8 cellular contexts compared by ENCODE assay signal in genomic region chr19:42131149-42132029, GRCh38. TPM values are rescaled to one million over a fixed set of nuclear protein-coding genes. Genes with fewer than 3 reads are reported as not detected.
DNase-seq lines count a peak whose midpoint lies in the region; ATAC-seq and FAIRE-seq lines count a peak whose summit lies in the region.

No MANE protein-coding gene starts in this region.

- H3K4me3 Mint-ChIP-seq in stimulated activated naive CD8-positive, alpha-beta T cell treated with anti-CD3 and anti-CD28 coated beads, Interleukin-15, Interleukin-2, amounts not matched to agents 100 ng/mL and 50 ng/mL, for 24 hours, result peak overlapping the region; percentile 88
- H3K4me3 Mint-ChIP-seq in activated T-helper 17 cell treated with anti-CD3 and anti-CD28 coated beads, Interleukin-2, amount 50 U/mL, for 72 hours, result peak overlapping the region; percentile 96
- H3K4me3 Mint-ChIP-seq in immature natural killer cell, result peak overlapping the region; percentile 79 to 91 (median 89)

- no peak for ATAC-seq in stimulated activated naive CD8-positive, alpha-beta T cell treated with anti-CD3 and anti-CD28 coated beads, Interleukin-15, Interleukin-2, amounts not matched to agents 100 U/mL and 50 U/mL, for 24 hours
- ATAC-seq in activated T-helper 17 cell treated with anti-CD3 and anti-CD28 coated beads, Interleukin-2, amount 50 U/mL, for 72 hours (replicated peaks), result peak; percentile 27
- no peak for ATAC-seq in GM21576 (IDR thresholded peaks at IDR 0.05; ENCODE audit: unreplicated experiment)

- H3K27ac Mint-ChIP-seq in stimulated activated naive CD8-positive, alpha-beta T cell treated with anti-CD3 and anti-CD28 coated beads, Interleukin-15, Interleukin-2, amounts not matched to agents 100 ng/mL and 50 ng/mL, for 24 hours, result peak overlapping the region; percentile 86
- H3K27ac Mint-ChIP-seq in activated T-helper 17 cell treated with anti-CD3 and anti-CD28 coated beads, Interleukin-2, amount 50 U/mL, for 72 hours, result peak overlapping the region; percentile 92
- H3K27ac Mint-ChIP-seq in immature natural killer cell, result peak overlapping the region; percentile 81 to 96 (median 89)

- no peaks in the 10 kb centered on the region for H3K36me3 Mint-ChIP-seq in stimulated activated naive CD8-positive, alpha-beta T cell treated with anti-CD3 and anti-CD28 coated beads, Interleukin-15, Interleukin-2, amounts not matched to agents 100 ng/mL and 50 ng/mL, for 24 hours (ENCODE audit: low read depth)
- H3K36me3 Mint-ChIP-seq in activated T-helper 17 cell treated with anti-CD3 and anti-CD28 coated beads, Interleukin-2, amount 50 U/mL, for 72 hours (ENCODE audit: low read depth), result peaks cover 46% of the 10 kb centered on the region
- H3K36me3 Mint-ChIP-seq in immature natural killer cell, result no peaks in the 10 kb centered on the region

- peaks cover 68% of the 10 kb centered on the region for H3K4me1 Mint-ChIP-seq in stimulated activated naive CD8-positive, alpha-beta T cell treated with anti-CD3 and anti-CD28 coated beads, Interleukin-15, Interleukin-2, amounts not matched to agents 100 ng/mL and 50 ng/mL, for 24 hours (ENCODE audit: low read depth)
- H3K4me1 Mint-ChIP-seq in activated T-helper 17 cell treated with anti-CD3 and anti-CD28 coated beads, Interleukin-2, amount 50 U/mL, for 72 hours, result peaks cover 43% of the 10 kb centered on the region
- H3K4me1 Mint-ChIP-seq in immature natural killer cell, result peaks cover 43 to 47% of the 10 kb centered on the region in 2 donors

- FAIRE-seq in urothelium cell line (lab: Jason Lieb, UNC), result peak; percentile 78

- no peaks in the 10 kb centered on the region for H3K9me3 Mint-ChIP-seq in stimulated activated naive CD8-positive, alpha-beta T cell treated with anti-CD3 and anti-CD28 coated beads, Interleukin-15, Interleukin-2, amounts not matched to agents 100 ng/mL and 50 ng/mL, for 24 hours
- no peaks in the 10 kb centered on the region for H3K9me3 Mint-ChIP-seq in activated T-helper 17 cell treated with anti-CD3 and anti-CD28 coated beads, Interleukin-2, amount 50 U/mL, for 72 hours
- no peaks in the 10 kb centered on the region for H3K9me3 Mint-ChIP-seq in immature natural killer cell

- H3K27me3 Mint-ChIP-seq in stimulated activated naive CD8-positive, alpha-beta T cell treated with anti-CD3 and anti-CD28 coated beads, Interleukin-15, Interleukin-2, amounts not matched to agents 100 ng/mL and 50 ng/mL, for 24 hours, result no peaks in the 10 kb centered on the region
- no peaks in the 10 kb centered on the region for H3K27me3 Mint-ChIP-seq in activated T-helper 17 cell treated with anti-CD3 and anti-CD28 coated beads, Interleukin-2, amount 50 U/mL, for 72 hours
- peaks cover 0 to 5% (median 2%) of the 10 kb centered on the region in 3 donors for H3K27me3 Mint-ChIP-seq in immature natural killer cell (ENCODE audit: low read depth in 3 of 3)

- DNase-seq in stimulated activated naive CD8-positive, alpha-beta T cell treated with anti-CD3 and anti-CD28 coated beads, Interleukin-15, Interleukin-2, amounts not matched to agents 100 U/mL and 50 U/mL, for 24 hours, result no peak
- DNase-seq in immature natural killer cell (no peak), urothelium cell line (ENCODE audit: low spot score) (no peak), NCI-H187 (lab: John Stamatoyannopoulos, UW) (no peak), 8988T (no peak)

RNA-seq across cellular contexts. Expression of gene POU2F2, which starts 0.9 kb away (rescaled TPM):
- total RNA-seq in activated T-helper 17 cell treated with anti-CD3 and anti-CD28 coated beads, Interleukin-2, amount 50 U/mL, for 72 hours, result 10 to 100 TPM; 33.1 to 95.9 TPM
- 10 to 100 TPM in 1 of 3 donors, 1 to 10 TPM in 2; 2.0 to 10.3 (median 2.1) TPM for polyA plus RNA-seq in immature natural killer cell

RNA-seq across cellular contexts. Expression of gene ZNF574, which starts 55.4 kb away (rescaled TPM):
- total RNA-seq in activated T-helper 17 cell treated with anti-CD3 and anti-CD28 coated beads, Interleukin-2, amount 50 U/mL, for 72 hours, result 10 to 100 TPM; 12.1 to 12.5 TPM
- polyA plus RNA-seq in immature natural killer cell, result 10 to 100 TPM; 12.4 to 29.6 (median 20.3) TPM
